In the genomic region with DNA sequence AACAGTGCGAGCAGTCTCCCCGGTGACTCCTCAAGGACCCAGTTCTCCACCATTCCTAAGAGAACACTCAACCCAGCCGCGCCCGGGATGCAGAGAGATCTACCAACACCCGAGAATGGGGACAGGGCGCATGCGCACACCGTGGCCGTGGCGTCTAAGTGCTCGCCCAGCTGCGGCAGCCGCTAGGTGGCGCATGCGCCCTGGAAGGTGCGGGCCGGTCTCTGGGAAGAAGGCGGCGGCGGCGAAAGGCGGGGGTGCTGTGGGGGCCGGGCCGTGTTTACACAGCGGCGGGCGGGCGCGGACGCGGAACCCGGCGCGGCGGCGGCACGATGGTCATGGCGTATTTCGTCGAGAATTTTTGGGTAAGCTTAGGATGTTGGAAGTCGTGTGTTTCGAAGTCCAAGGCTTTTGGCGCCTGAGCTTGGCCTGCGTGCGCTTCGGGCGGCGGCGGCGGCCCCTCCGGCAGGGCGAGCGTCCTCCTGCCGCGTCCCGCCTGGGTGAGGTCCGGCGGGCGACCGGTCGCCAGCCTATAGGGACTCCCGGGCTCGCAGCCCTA, we compare ENCODE assay signal across 8 cellular contexts. TPM values are rescaled to one million over a fixed set of nuclear protein-coding genes. Genes with fewer than 3 reads are reported as not detected.
A peak's percentile ranks its signal among the peaks of the same experiment; 100 is the strongest.
DNase-seq lines count a peak whose midpoint lies in the region; ATAC-seq, FAIRE-seq and TF ChIP-seq lines count a peak whose summit lies in the region.

A gene with protein sequence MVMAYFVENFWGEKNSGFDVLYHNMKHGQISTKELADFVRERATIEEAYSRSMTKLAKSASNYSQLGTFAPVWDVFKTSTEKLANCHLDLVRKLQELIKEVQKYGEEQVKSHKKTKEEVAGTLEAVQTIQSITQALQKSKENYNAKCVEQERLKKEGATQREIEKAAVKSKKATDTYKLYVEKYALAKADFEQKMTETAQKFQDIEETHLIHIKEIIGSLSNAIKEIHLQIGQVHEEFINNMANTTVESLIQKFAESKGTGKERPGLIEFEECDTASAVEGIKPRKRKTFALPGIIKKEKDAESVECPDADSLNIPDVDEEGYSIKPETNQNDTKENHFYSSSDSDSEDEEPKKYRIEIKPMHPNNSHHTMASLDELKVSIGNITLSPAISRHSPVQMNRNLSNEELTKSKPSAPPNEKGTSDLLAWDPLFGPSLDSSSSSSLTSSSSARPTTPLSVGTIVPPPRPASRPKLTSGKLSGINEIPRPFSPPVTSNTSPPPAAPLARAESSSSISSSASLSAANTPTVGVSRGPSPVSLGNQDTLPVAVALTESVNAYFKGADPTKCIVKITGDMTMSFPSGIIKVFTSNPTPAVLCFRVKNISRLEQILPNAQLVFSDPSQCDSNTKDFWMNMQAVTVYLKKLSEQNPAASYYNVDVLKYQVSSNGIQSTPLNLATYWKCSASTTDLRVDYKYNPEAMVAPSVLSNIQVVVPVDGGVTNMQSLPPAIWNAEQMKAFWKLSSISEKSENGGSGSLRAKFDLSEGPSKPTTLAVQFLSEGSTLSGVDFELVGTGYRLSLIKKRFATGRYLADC (plus strand): TSS at position 274 of the 556 bp plus-strand sequence. CDS start 56 bp downstream, at position 330.

- H3K4me3 ChIP-seq in BJ (ENCODE audit: low read depth, low read length) (peak within 1 kb of the TSS; percentile 69), colonic mucosa (peak within 1 kb of the TSS; percentile 90)

- DNase-seq in BJ (ENCODE audit: low read depth) (peak; percentile 68), GM19239 (ENCODE audit: insufficient read length, low spot score) (peak; percentile 90), NCI-H524 (lab: John Stamatoyannopoulos, UW) (peak; percentile 73 to 93), colonic mucosa (peak; percentile 99)
- peak; percentile 97 for DNase-seq in activated CD4-positive, alpha-beta T cell treated with anti-CD3 and anti-CD28 coated beads for 48 hours
- peak; percentile 91 to 97 (median 96) for DNase-seq in stimulated activated CD4-positive, alpha-beta T cell treated with anti-CD3 and anti-CD28 coated beads, Interleukin-1b, Interleukin-23, amount 100 ng/mL, for 24 hours (ENCODE audit: low read depth in 4 of 4, low spot score in 1 of 4)

- no peaks in the 10 kb centered on the region for H3K27me3 ChIP-seq in BJ (ENCODE audit: control insufficient read depth, insufficient read depth, low read length)
- no peaks in the 10 kb centered on the region for H3K27me3 ChIP-seq in colonic mucosa
- H3K27me3 ChIP-seq in layer of hippocampus (ENCODE audit: control insufficient read depth, insufficient read depth, low read length) = no peaks in the 10 kb centered on the region

- peak; percentile 89 for ATAC-seq in HG03442 (IDR thresholded peaks at IDR 0.05; ENCODE audit: unreplicated experiment)

- CTCF ChIA-PET in BJ (lab: Yijun Ruan, JAX) = interaction anchor here (0.6 to 1.6 kb wide), 11 partner anchors 15 to 495 kb away, joined by 3 to 7 read pairs (median 3); a partner anchor contains a TSS

- no peaks in the 10 kb centered on the region for H3K4me1 ChIP-seq in colonic mucosa

- intact Hi-C loops in colonic mucosa (cut with DNase I) = no loop called here

- peak within 1 kb of the TSS; percentile 77 to 91 for H3K9ac ChIP-seq in colonic mucosa (ENCODE audit: low read depth in 2 of 2, low read length in 2 of 2)

- POLR2A ChIA-PET in BJ (lab: Charles Lee) = interaction anchor here (0.6 kb wide), 1 partner anchor 568 kb away, joined by 3 read pairs; no protein-coding TSS in a partner anchor

- TF ChIP-seq CTCF in BJ (IDR thresholded peaks at IDR 0.05; ENCODE audit: insufficient read depth, low read depth, low read length) (peak; percentile 81), colonic mucosa (IDR thresholded peaks at IDR 0.05) (peak; percentile 71)

- H3K27ac ChIP-seq in colonic mucosa (peak within 1 kb of the TSS; percentile 94), layer of hippocampus (ENCODE audit: low read depth, low read length) (peak within 1 kb of the TSS; percentile 94)

- H3K9me3 ChIP-seq in colonic mucosa = no peaks in the 10 kb centered on the region

- FAIRE-seq in GM19239 (lab: Jason Lieb, UNC) = peak; percentile 89

- no peaks in the 10 kb centered on the region for H3K36me3 ChIP-seq in BJ (ENCODE audit: control insufficient read depth, insufficient read depth, low read length)
- H3K36me3 ChIP-seq in colonic mucosa = no peaks in the 10 kb centered on the region

RNA-seq across cellular contexts. Expression of the gene that starts here (rescaled TPM):
- 15.7 and 15.8 TPM in 2 replicates for polyA plus RNA-seq in BJ (2011; rRNA removed)
- 27.3 and 41.0 TPM in 2 replicates for polyA minus RNA-seq in BJ (2011; rRNA and poly(A)+ RNA removed)
- total RNA-seq in colonic mucosa = 10 to 100 TPM; 30.9 to 56.5 TPM

Comparison
In these comparisons a context has a peak if more than half of its experiments do, and no peak if none do; other contexts are left out.
1. Peak in every context shown above with its lines: DNase-seq, ATAC-seq, H3K4me3 ChIP-seq and H3K27ac ChIP-seq.